Comparison of ENCODE assay signal across 19 cellular contexts in the genomic region with DNA sequence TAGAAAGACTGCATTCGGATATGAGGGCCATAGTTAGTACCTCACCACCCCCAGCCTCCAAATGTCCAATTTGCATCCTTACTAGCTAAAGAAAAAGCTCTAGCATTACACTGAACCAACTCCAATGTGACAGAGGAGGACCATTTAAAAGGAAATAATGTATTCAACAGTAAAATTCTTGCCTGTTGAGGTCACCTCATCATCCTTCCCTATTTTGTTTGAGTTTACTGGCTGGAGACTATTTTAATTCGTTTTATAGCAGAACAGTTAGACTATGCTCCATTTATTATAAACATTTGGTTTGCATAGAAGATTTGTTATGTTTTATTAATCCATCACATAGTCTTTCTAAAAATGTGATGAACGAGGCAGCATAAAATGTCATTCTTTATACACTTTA.
DNase-seq lines count a peak whose midpoint lies in the region; ATAC-seq, FAIRE-seq and TF ChIP-seq lines count a peak whose summit lies in the region.
"Had no signal": no experiment of that assay in that cellular context is flagged by ENCODE, and none has a peak within 500 bp of the region (broad histone marks: within the 10 kb centered on the region; RNA-seq: fewer than 3 reads in every experiment).

No MANE protein-coding gene starts in this region.

- H3F3A ChIP-seq in SK-N-SH (replicated peaks; ENCODE audit: insufficient read depth): no peaks in the 10 kb centered on the region

- H3K4me2 ChIP-seq in astrocyte (ENCODE audit: low read length): no peak overlapping the region
- no peak overlapping the region for H3K4me2 ChIP-seq in SK-N-SH

- H3K27me3 Mint-ChIP-seq in astrocyte (ENCODE audit: low read depth, unreplicated experiment): peaks cover 1% of the 10 kb centered on the region
- H3K27me3 Mint-ChIP-seq in activated T-cell treated with anti-CD3 and anti-CD28 coated beads, Interleukin-2, amount 50 U/mL, for 72 hours (ENCODE audit: low read depth): no peaks in the 10 kb centered on the region
- no peaks in the 10 kb centered on the region for H3K27me3 Mint-ChIP-seq in activated naive CD8-positive, alpha-beta T cell treated with anti-CD3 and anti-CD28 coated beads, Interleukin-2, amount 50 U/mL, for 24 hours
- H3K27me3 Mint-ChIP-seq: CD4-positive, alpha-beta memory T cell had no signal

- H3K27ac ChIP-seq in astrocyte (ENCODE audit: low read depth, low read length) (no peak overlapping the region), SK-N-SH (ENCODE audit: low read depth in 2 of 2, low read length in 1 of 2) (no peak overlapping the region)
- H3K27ac ChIP-seq: 22Rv1, C4-2B, HL-60 had no signal

- DNase-seq in BJ (ENCODE audit: low read depth) (peak; percentile 25), H7 (peak; percentile 5), astrocyte (ENCODE audit: low read depth) (peak; percentile 33), fibroblast of peridontal ligament (ENCODE audit: extremely low read depth) (peak; percentile 18), SK-N-SH (no peak)
- DNase-seq in activated T-cell treated with anti-CD3 and anti-CD28 coated beads, Interleukin-2, amount 50 U/mL, for 72 hours: no peak
- DNase-seq in activated naive CD8-positive, alpha-beta T cell treated with anti-CD3 and anti-CD28 coated beads, Interleukin-2, amount 50 U/mL, for 24 hours: no peak
- DNase-seq: CD4-positive, alpha-beta memory T cell; DMS79; GF-D8; HCEC 1CT; HFFc6; KBM-7 had no signal

- H2AFZ ChIP-seq in astrocyte (ENCODE audit: low read depth, low read length) (no peak overlapping the region), SK-N-SH (ENCODE audit: low read depth) (no peak overlapping the region)

- no peak for TF ChIP-seq CTCF in BJ (IDR thresholded peaks at IDR 0.05; ENCODE audit: insufficient read depth, low read depth, low read length)
- no peak for TF ChIP-seq CTCF in astrocyte (IDR thresholded peaks at IDR 0.05; ENCODE audit: insufficient read depth, low read depth, low read length)
- no peak for TF ChIP-seq CTCF in SK-N-SH (IDR thresholded peaks at IDR 0.05)

- no peak for TF ChIP-seq RAD21 in SK-N-SH (IDR thresholded peaks at IDR 0.05; ENCODE audit: low read length)

- no peaks in the 10 kb centered on the region for H3K27me3 ChIP-seq in BJ (ENCODE audit: control insufficient read depth, insufficient read depth, low read length)
- H3K27me3 ChIP-seq in H7 (ENCODE audit: control insufficient read depth, insufficient read depth, low read length): no peaks in the 10 kb centered on the region
- H3K27me3 ChIP-seq in astrocyte (ENCODE audit: insufficient read depth, low read length): no peaks in the 10 kb centered on the region
- no peaks in the 10 kb centered on the region for H3K27me3 ChIP-seq in SK-N-SH (ENCODE audit: insufficient read depth)

- no peaks in the 10 kb centered on the region for H3K36me3 Mint-ChIP-seq in astrocyte (ENCODE audit: low read depth, unreplicated experiment)
- H3K36me3 Mint-ChIP-seq in activated T-cell treated with anti-CD3 and anti-CD28 coated beads, Interleukin-2, amount 50 U/mL, for 72 hours (ENCODE audit: insufficient read depth in 2 of 2): no peaks in the 10 kb centered on the region
- no peaks in the 10 kb centered on the region for H3K36me3 Mint-ChIP-seq in activated naive CD8-positive, alpha-beta T cell treated with anti-CD3 and anti-CD28 coated beads, Interleukin-2, amount 50 U/mL, for 24 hours (ENCODE audit: low read depth)
- H3K36me3 Mint-ChIP-seq: CD4-positive, alpha-beta memory T cell had no signal

- H3K4me1 ChIP-seq in astrocyte (ENCODE audit: insufficient read depth, low read length) (no peaks in the 10 kb centered on the region), SK-N-SH (ENCODE audit: control insufficient read depth in 1 of 2, insufficient read depth in 2 of 2, low read depth in 1 of 2, low read length in 1 of 2) (no peaks in the 10 kb centered on the region)

- H3K79me2 ChIP-seq in astrocyte (ENCODE audit: insufficient read depth, low read length): no peaks in the 10 kb centered on the region
- H3K79me2 ChIP-seq in SK-N-SH (ENCODE audit: insufficient read depth): no peaks in the 10 kb centered on the region

- no peaks in the 10 kb centered on the region for H3K9me3 Mint-ChIP-seq in astrocyte (ENCODE audit: unreplicated experiment)
- H3K9me3 Mint-ChIP-seq in activated T-cell treated with anti-CD3 and anti-CD28 coated beads, Interleukin-2, amount 50 U/mL, for 72 hours: peaks cover 0 to 2% of the 10 kb centered on the region in 2 donors
- H3K9me3 Mint-ChIP-seq in activated naive CD8-positive, alpha-beta T cell treated with anti-CD3 and anti-CD28 coated beads, Interleukin-2, amount 50 U/mL, for 24 hours: peaks cover 4% of the 10 kb centered on the region

- H3K36me3 ChIP-seq in BJ (ENCODE audit: control insufficient read depth, insufficient read depth, low read length): no peaks in the 10 kb centered on the region
- H3K36me3 ChIP-seq in H7 (replicated peaks; ENCODE audit: control insufficient read depth, insufficient read depth, low read length): no peaks in the 10 kb centered on the region
- no peaks in the 10 kb centered on the region for H3K36me3 ChIP-seq in astrocyte (ENCODE audit: insufficient read depth, low read length)
- H3K36me3 ChIP-seq in SK-N-SH (replicated peaks in 1 of 2; ENCODE audit: control insufficient read depth in 1 of 2, insufficient read depth in 2 of 2, low read length in 1 of 2): no peaks in the 10 kb centered on the region

- H3K9ac ChIP-seq in astrocyte (ENCODE audit: low read length) (no peak overlapping the region), SK-N-SH (no peak overlapping the region)

- POLR2A ChIA-PET in BJ (lab: Charles Lee) (no interaction called here), SK-N-SH (lab: Yijun Ruan, JAX) (no interaction called here)

- no peak for FAIRE-seq in astrocyte (lab: Jason Lieb, UNC)
- FAIRE-seq: GM19239, H1 had no signal

- H3K9me2 ChIP-seq in SK-N-SH: no peaks in the 10 kb centered on the region

- H3K9me3 ChIP-seq in astrocyte (ENCODE audit: insufficient read depth, low read depth, low read length) (no peaks in the 10 kb centered on the region), SK-N-SH (no peaks in the 10 kb centered on the region)

- 7% methylated on average over 3 of the region's 3 CpGs for WGBS in SK-N-SH (ENCODE audit: low lambda C conversion rate)

- ATAC-seq in HG03354 (IDR thresholded peaks at IDR 0.05; ENCODE audit: poor library complexity, severe bottlenecking, unreplicated experiment): no peak
- ATAC-seq in activated T-cell treated with anti-CD3 and anti-CD28 coated beads, Interleukin-2, amount 50 U/mL, for 72 hours (replicated peaks in 1 of 2): no peak
- no peak for ATAC-seq in activated naive CD8-positive, alpha-beta T cell treated with anti-CD3 and anti-CD28 coated beads, Interleukin-2, amount 50 U/mL, for 24 hours

- H3K4me3 ChIP-seq in BJ (ENCODE audit: low read depth, low read length) (no peak overlapping the region), H7 (ENCODE audit: insufficient read depth, low read depth, low read length) (no peak overlapping the region), astrocyte (ENCODE audit: insufficient read depth, low read depth, low read length) (no peak overlapping the region), SK-N-SH (ENCODE audit: low read depth in 2 of 2, low read length in 1 of 2) (no peak overlapping the region)

- CTCF ChIA-PET in BJ (lab: Yijun Ruan, JAX) (no interaction called here), SK-N-SH (lab: Yijun Ruan, JAX) (no interaction called here)

- H3K4me3 Mint-ChIP-seq in astrocyte (ENCODE audit: unreplicated experiment): no peak overlapping the region
- H3K4me3 Mint-ChIP-seq in activated T-cell treated with anti-CD3 and anti-CD28 coated beads, Interleukin-2, amount 50 U/mL, for 72 hours: no peak overlapping the region
- H3K4me3 Mint-ChIP-seq in activated naive CD8-positive, alpha-beta T cell treated with anti-CD3 and anti-CD28 coated beads, Interleukin-2, amount 50 U/mL, for 24 hours: no peak overlapping the region
- H3K4me3 Mint-ChIP-seq: CD4-positive, alpha-beta memory T cell; HFFc6 had no signal

- no peaks in the 10 kb centered on the region for H4K20me1 ChIP-seq in astrocyte (ENCODE audit: insufficient read depth, low read length)
- no peaks in the 10 kb centered on the region for H4K20me1 ChIP-seq in SK-N-SH (ENCODE audit: insufficient read depth)

- TF ChIP-seq EP300 in SK-N-SH (IDR thresholded peaks at IDR 0.05; ENCODE audit: borderline replicate concordance in 1 of 2, low read depth in 1 of 2, low read length in 1 of 2): no peak

- H3K4me1 Mint-ChIP-seq in astrocyte (ENCODE audit: low read depth, unreplicated experiment): peaks cover 17% of the 10 kb centered on the region
- no peaks in the 10 kb centered on the region for H3K4me1 Mint-ChIP-seq in activated T-cell treated with anti-CD3 and anti-CD28 coated beads, Interleukin-2, amount 50 U/mL, for 72 hours (ENCODE audit: low read depth)
- H3K4me1 Mint-ChIP-seq in activated naive CD8-positive, alpha-beta T cell treated with anti-CD3 and anti-CD28 coated beads, Interleukin-2, amount 50 U/mL, for 24 hours: no peaks in the 10 kb centered on the region
- H3K4me1 Mint-ChIP-seq: CD4-positive, alpha-beta memory T cell had no signal

- no peak overlapping the region for H3K27ac Mint-ChIP-seq in astrocyte (ENCODE audit: unreplicated experiment)
- no peak overlapping the region for H3K27ac Mint-ChIP-seq in activated T-cell treated with anti-CD3 and anti-CD28 coated beads, Interleukin-2, amount 50 U/mL, for 72 hours
- H3K27ac Mint-ChIP-seq in activated naive CD8-positive, alpha-beta T cell treated with anti-CD3 and anti-CD28 coated beads, Interleukin-2, amount 50 U/mL, for 24 hours: no peak overlapping the region
- H3K27ac Mint-ChIP-seq: CD4-positive, alpha-beta memory T cell; HFFc6 had no signal

TF ChIP-seq in SK-N-SH, 30 proteins besides CTCF, POLR2A, EP300 and RAD21:
- TF ChIP-seq, protein P1, sequence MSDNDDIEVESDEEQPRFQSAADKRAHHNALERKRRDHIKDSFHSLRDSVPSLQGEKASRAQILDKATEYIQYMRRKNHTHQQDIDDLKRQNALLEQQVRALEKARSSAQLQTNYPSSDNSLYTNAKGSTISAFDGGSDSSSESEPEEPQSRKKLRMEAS (IDR thresholded peaks at IDR 0.05; ENCODE audit: low read depth): no peak

Comparison
In these comparisons a context has a peak if more than half of its experiments do, and no peak if none do; other contexts are left out.
1. DNase-seq: peak in BJ (single experiment), H7 (single experiment), astrocyte (single experiment) and fibroblast of peridontal ligament (single experiment); none in activated T-cell treated with anti-CD3 and anti-CD28 coated beads, Interleukin-2, amount 50 U/mL, for 72 hours (0 of 2), activated naive CD8-positive, alpha-beta T cell treated with anti-CD3 and anti-CD28 coated beads, Interleukin-2, amount 50 U/mL, for 24 hours (single experiment) and SK-N-SH (single experiment).